17 cellular contexts compared by ENCODE assay signal in genomic region chr22:25554321-25555088, GRCh38. TPM values are rescaled to one million over a fixed set of nuclear protein-coding genes. Genes with fewer than 3 reads are reported as not detected.
DNase-seq lines count a peak whose midpoint lies in the region; ATAC-seq, FAIRE-seq and TF ChIP-seq lines count a peak whose summit lies in the region.
"Had no signal": no experiment of that assay in that cellular context is flagged by ENCODE, and none has a peak within 500 bp of the region (broad histone marks: within the 10 kb centered on the region; RNA-seq: fewer than 3 reads in every experiment).

No MANE protein-coding gene starts in this region.

- TF ChIP-seq POLR2A in spleen (IDR thresholded peaks at IDR 0.05): no peak

- no peak overlapping the region for H2BK15ac ChIP-seq in H9 (ENCODE audit: low read depth, low read length)

- H2BK12ac ChIP-seq in H9 (ENCODE audit: insufficient read length, low read depth, low read length): no peak overlapping the region

- no peak overlapping the region for H2BK5ac ChIP-seq in H9 (ENCODE audit: insufficient read length, low read length)

- peaks cover 3% of the 10 kb centered on the region for H3K27me3 Mint-ChIP-seq in H9 (ENCODE audit: low read depth)
- no peaks in the 10 kb centered on the region for H3K27me3 Mint-ChIP-seq in stimulated activated naive B cell treated with anti-CD40 and anti-IgM and Interleukin-4, amounts not matched to agents 10 μg/mL and 1 μg/mL and 100 μg/mL, for 72 hours

- no peak for TF ChIP-seq RAD21 in neural cell (conservative IDR thresholded peaks at IDR 0.05)

- no peak overlapping the region for H3K4me3 ChIP-seq in neural cell (ENCODE audit: low read length)
- H3K4me3 ChIP-seq in spleen: no peak overlapping the region
- H3K4me3 ChIP-seq: BLaER1 treated with 17β-estradiol and CSF1 and Interleukin-3, amounts not matched to agents 10 nM and 100 nM; SJSA1 had no signal

- H4K5ac ChIP-seq in H9 (ENCODE audit: insufficient read length, low read depth, low read length): no peak overlapping the region

- H3K4me3 Mint-ChIP-seq in H9: no peak overlapping the region
- peak overlapping the region; percentile 34 to 54 for H3K4me3 Mint-ChIP-seq in stimulated activated naive B cell treated with anti-CD40 and anti-IgM and Interleukin-4, amounts not matched to agents 10 μg/mL and 1 μg/mL and 100 μg/mL, for 72 hours

- no CpG with 5 or more reads among the region's 2 CpGs for WGBS in H9 (ENCODE audit: extremely low coverage, insufficient read length, low lambda C conversion rate)
- WGBS in spleen, 5 donors: 64 to 74% (median 66%) methylated on average over 2 of the region's 2 CpGs

- H3K18ac ChIP-seq in H9 (ENCODE audit: insufficient read length, low read depth, low read length): no peak overlapping the region

- H3K79me2 ChIP-seq in H9 (ENCODE audit: insufficient read depth, low read length): no peaks in the 10 kb centered on the region
- no peaks in the 10 kb centered on the region for H3K79me2 ChIP-seq in neural cell (replicated peaks; ENCODE audit: insufficient read depth, low read length)

- H3K36me3 ChIP-seq in neural cell (ENCODE audit: insufficient read depth, low read length) (no peaks in the 10 kb centered on the region), spleen (no peaks in the 10 kb centered on the region)
- H3K36me3 ChIP-seq: BLaER1 treated with 17β-estradiol and CSF1 and Interleukin-3, amounts not matched to agents 10 nM and 100 nM; SJSA1 had no signal

- H3K27me3 ChIP-seq in H9 (ENCODE audit: insufficient read depth, low read length): no peaks in the 10 kb centered on the region
- no peaks in the 10 kb centered on the region for H3K27me3 ChIP-seq in neural cell (ENCODE audit: insufficient read depth, low read depth, low read length)
- no peaks in the 10 kb centered on the region for H3K27me3 ChIP-seq in spleen (replicated peaks in 1 of 7)
- H3K27me3 ChIP-seq: BLaER1 treated with 17β-estradiol and CSF1 and Interleukin-3, amounts not matched to agents 10 nM and 100 nM; SJSA1 had no signal

- FAIRE-seq in frontal cortex (lab: Jason Lieb, UNC): no peak
- FAIRE-seq: HTR-8/SVneo had no signal

- no peak overlapping the region for H3K56ac ChIP-seq in H9 (ENCODE audit: insufficient read length, low read depth, low read length)

- H3K79me1 ChIP-seq in H9 (ENCODE audit: insufficient read depth, low read depth, low read length, poor library complexity, severe bottlenecking): no peaks in the 10 kb centered on the region

- intact Hi-C loops in spleen (cut with DNase I; ENCODE audit: low total_unique reads): no loop called here

- H3K9ac ChIP-seq in H9 (ENCODE audit: extremely low read depth, insufficient read length, low read length): no peak overlapping the region
- no peak overlapping the region for H3K9ac ChIP-seq in neural cell (ENCODE audit: low read length)
- H3K9ac ChIP-seq: BLaER1 treated with 17β-estradiol and CSF1 and Interleukin-3, amounts not matched to agents 10 nM and 100 nM had no signal

- H3K23ac ChIP-seq in H9 (ENCODE audit: insufficient read length, low read depth, low read length): no peak overlapping the region

- no peaks in the 10 kb centered on the region for H3K36me3 Mint-ChIP-seq in H9 (ENCODE audit: insufficient read depth in 1 of 3, low read depth in 3 of 3)
- no peaks in the 10 kb centered on the region for H3K36me3 Mint-ChIP-seq in stimulated activated naive B cell treated with anti-CD40 and anti-IgM and Interleukin-4, amounts not matched to agents 10 μg/mL and 1 μg/mL and 100 μg/mL, for 72 hours

- peaks cover 8 to 20% of the 10 kb centered on the region in 2 experiments for H3K4me1 Mint-ChIP-seq in H9
- H3K4me1 Mint-ChIP-seq in stimulated activated naive B cell treated with anti-CD40 and anti-IgM and Interleukin-4, amounts not matched to agents 10 μg/mL and 1 μg/mL and 100 μg/mL, for 72 hours: peaks cover 45 to 58% of the 10 kb centered on the region in 2 donors

- H2BK20ac ChIP-seq in H9 (ENCODE audit: low read depth, low read length, poor library complexity, severe bottlenecking): no peak overlapping the region

- no peak for TF ChIP-seq CTCF in H9 (conservative IDR thresholded peaks at IDR 0.05)
- no peak for TF ChIP-seq CTCF in neural cell (IDR thresholded peaks at IDR 0.05; ENCODE audit: poor library complexity, severe bottlenecking)
- TF ChIP-seq CTCF in spleen (IDR thresholded peaks at IDR 0.05 in 8 of 11, conservative IDR thresholded peaks at IDR 0.05 in 3 of 11): no peak

- H3K14ac ChIP-seq in H9 (ENCODE audit: insufficient read depth, low read length): peak overlapping the region; percentile 49; the same call in 1 of the 2 replicates

- no peak overlapping the region for H3T11ph ChIP-seq in H9 (ENCODE audit: low read length)

- no peak overlapping the region for H4K8ac ChIP-seq in H9 (replicated peaks; ENCODE audit: insufficient read length, low read depth, low read length)

- no peak overlapping the region for H3K27ac Mint-ChIP-seq in H9
- H3K27ac Mint-ChIP-seq in stimulated activated naive B cell treated with anti-CD40 and anti-IgM and Interleukin-4, amounts not matched to agents 10 μg/mL and 1 μg/mL and 100 μg/mL, for 72 hours: peak overlapping the region; percentile 92

- H3F3A ChIP-seq in neural cell (ENCODE audit: insufficient read depth, low read length, poor library complexity, severe bottlenecking): no peaks in the 10 kb centered on the region

- DNase-seq in H9 (no peak), SK-MEL-5 (ENCODE audit: low read depth, low spot score) (peak; percentile 29), frontal cortex (ENCODE audit: low spot score in 2 of 2) (no peak), spleen (no peak)
- DNase-seq in stimulated activated naive B cell treated with anti-CD40 and anti-IgM and Interleukin-4, amounts not matched to agents 10 μg/mL and 1 μg/mL and 100 μg/mL, for 72 hours: no peak
- no peak for DNase-seq in activated CD8-positive, alpha-beta memory T cell treated with anti-CD3 and anti-CD28 coated beads for 24 hours
- DNase-seq: NCI-H1436 treated with DMSO at 0.1 percent for 48 hours; NCI-H2081; NCI-H2227 treated with DMSO at 0.1 percent for 48 hours; NCI-H524 treated with DMSO at 0.1 percent for 48 hours; NK-92 treated with Interleukin-12 subunit alpha and Interleukin-12 subunit beta, amount 100 ng/mL, for 24 hours; OCI-M1; RPMI8226 had no signal

- ATAC-seq in stimulated activated naive B cell treated with anti-CD40 and anti-IgM and Interleukin-4, amounts not matched to agents 10 μg/mL and 1 μg/mL and 100 μg/mL, for 72 hours (replicated peaks): peak; percentile 81

- no peak overlapping the region for H3K4ac ChIP-seq in H9 (ENCODE audit: low read depth, low read length)

- H2AFZ ChIP-seq in H9 (ENCODE audit: low read length) (no peak overlapping the region), neural cell (ENCODE audit: low read depth, low read length) (no peak overlapping the region)

- H3K9me3 ChIP-seq in H9 (ENCODE audit: control insufficient read depth, low read depth, low read length) (no peaks in the 10 kb centered on the region), neural cell (ENCODE audit: low read length) (no peaks in the 10 kb centered on the region), spleen (peaks cover 0 to 8% (median 2%) of the 10 kb centered on the region in 8 donors)
- H3K9me3 ChIP-seq: SJSA1 had no signal

- no peak overlapping the region for H2AK5ac ChIP-seq in H9 (ENCODE audit: insufficient read length, low read length)

- no peak overlapping the region for H3K4me2 ChIP-seq in H9 (ENCODE audit: insufficient read depth, insufficient read length, low read length)
- no peak overlapping the region for H3K4me2 ChIP-seq in neural cell (ENCODE audit: low read length)
- H3K4me2 ChIP-seq: BLaER1 treated with 17β-estradiol and CSF1 and Interleukin-3, amounts not matched to agents 10 nM and 100 nM had no signal

- no peak overlapping the region for H4K91ac ChIP-seq in H9 (ENCODE audit: insufficient read length, low read depth, low read length)

- H3K27ac ChIP-seq in H9 (ENCODE audit: insufficient read length, low read depth, low read length) (no peak overlapping the region), neural cell (ENCODE audit: low read length) (peak overlapping the region; percentile 20), spleen (peak overlapping the region in 3 of 8 donors; percentile 33 to 46 (median 43))
- H3K27ac ChIP-seq: BLaER1 treated with 17β-estradiol and CSF1 and Interleukin-3, amounts not matched to agents 10 nM and 100 nM; SJSA1 had no signal

- H4K20me1 ChIP-seq in H9 (ENCODE audit: control insufficient read depth, insufficient read depth, insufficient read length) (no peaks in the 10 kb centered on the region), neural cell (ENCODE audit: insufficient read depth) (no peaks in the 10 kb centered on the region)
- H4K20me1 ChIP-seq: BLaER1 treated with 17β-estradiol and CSF1 and Interleukin-3, amounts not matched to agents 10 nM and 100 nM had no signal

- H3K9me2 ChIP-seq in neural cell (ENCODE audit: insufficient read depth, low read length): no peaks in the 10 kb centered on the region

- H3K9me3 Mint-ChIP-seq in H9: no peaks in the 10 kb centered on the region
- H3K9me3 Mint-ChIP-seq in stimulated activated naive B cell treated with anti-CD40 and anti-IgM and Interleukin-4, amounts not matched to agents 10 μg/mL and 1 μg/mL and 100 μg/mL, for 72 hours: no peaks in the 10 kb centered on the region

- in situ Hi-C loops in SK-MEL-5 (cut with HindIII; ENCODE audit: low pct_unique_long_range_greater_than_20kb, low sequenced_read_pairs): no loop called here

- no peak overlapping the region for H2BK120ac ChIP-seq in H9 (ENCODE audit: low read depth, low read length, poor library complexity, severe bottlenecking)

- TF ChIP-seq EP300 in neural cell (conservative IDR thresholded peaks at IDR 0.05; ENCODE audit: poor library complexity, severe bottlenecking): no peak

- H3K23me2 ChIP-seq in H9 (ENCODE audit: insufficient read length, low read depth, low read length, poor library complexity, severe bottlenecking): no peaks in the 10 kb centered on the region

- H3K4me1 ChIP-seq in H9 (ENCODE audit: insufficient read depth, low read length) (peaks cover 4% of the 10 kb centered on the region; the same call in 1 of the 2 replicates), spleen (peaks cover 0 to 35% (median 10%) of the 10 kb centered on the region in 6 donors)

TF ChIP-seq in neural cell, 6 proteins besides CTCF, POLR2A, EP300 and RAD21 (continues in another document):
- no peak for TF ChIP-seq MXI1 (conservative IDR thresholded peaks at IDR 0.05; ENCODE audit: poor library complexity, severe bottlenecking)

RNA-seq across cellular contexts. Expression of gene GRK3, which starts 10.0 kb away (rescaled TPM):
- total RNA-seq in H9 (2021) (22.8 and 23.9 TPM in 2 replicates), frontal cortex (60.7 TPM), spleen (10 to 100 TPM; 42.3 to 60.7 (median 50.5) TPM)
- 15.0 and 17.0 TPM in 2 replicates for total RNA-seq in SK-MEL-5 (2014; rRNA removed; shearing (Covaris generic))
- 9.2 and 10.1 TPM in 2 replicates for polyA plus RNA-seq in SK-MEL-5 (2015; cell fraction: cytosol; rRNA removed)
- 7.2 and 9.8 TPM in 2 replicates for polyA plus RNA-seq in SK-MEL-5 (2015; cell fraction: nucleus; rRNA removed)
- polyA plus RNA-seq in neural cell (9.8 and 11.4 TPM in 2 replicates), spleen (10 to 100 TPM in 1 of 3 donors, 1 to 10 TPM in 2; 9.3 to 13.3 (median 9.9) TPM)
- polyA minus RNA-seq in neural cell: 27.5 and 33.1 TPM in 2 replicates

Comparison
In these comparisons a context has a peak if more than half of its experiments do, and no peak if none do; other contexts are left out.
1. H3K4me3 Mint-ChIP-seq: peak in stimulated activated naive B cell treated with anti-CD40 and anti-IgM and Interleukin-4, amounts not matched to agents 10 μg/mL and 1 μg/mL and 100 μg/mL, for 72 hours (2 of 2); none in H9 (0 of 2).